8 cellular contexts compared by ENCODE assay signal in the genomic region with DNA sequence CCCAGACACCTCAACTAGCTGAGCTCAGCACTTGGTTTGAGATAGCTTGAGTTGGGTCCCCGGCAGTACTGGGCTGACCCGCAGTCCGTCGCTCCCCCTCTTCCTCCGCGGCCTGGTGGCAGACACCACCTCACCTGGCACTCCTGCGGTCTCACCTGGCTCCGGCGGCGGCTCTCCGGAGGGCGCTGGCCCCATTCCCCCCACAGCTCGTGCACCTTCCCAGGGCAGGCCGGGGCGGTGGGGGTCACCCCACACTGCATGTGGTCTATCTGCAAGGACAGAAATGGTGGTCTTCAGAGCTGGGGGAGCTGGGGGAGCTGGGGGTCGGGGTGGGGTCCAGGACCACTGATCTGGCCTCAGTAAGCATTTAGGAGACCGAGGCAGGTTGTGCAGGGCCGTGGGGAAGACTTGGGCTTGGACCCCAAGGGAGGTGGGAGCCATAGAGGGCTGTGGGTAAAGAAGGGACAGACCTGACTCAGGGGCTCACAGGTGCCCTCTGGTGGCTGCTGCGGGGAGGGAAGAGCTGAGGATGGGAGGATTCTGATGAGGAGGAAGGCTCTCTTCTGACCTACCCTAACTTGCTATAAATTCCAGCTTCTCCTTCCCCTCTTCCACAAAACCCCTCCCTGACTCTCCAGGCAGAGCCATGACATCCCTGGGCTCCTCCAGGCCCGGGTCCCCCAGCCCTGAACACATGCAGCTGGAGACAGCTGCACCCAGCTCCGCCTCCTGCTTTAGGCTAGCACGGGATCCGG. TPM values are rescaled to one million over a fixed set of nuclear protein-coding genes. Genes with fewer than 3 reads are reported as not detected.
A peak's percentile ranks its signal among the peaks of the same experiment; 100 is the strongest.
DNase-seq lines count a peak whose midpoint lies in the region; ATAC-seq and TF ChIP-seq lines count a peak whose summit lies in the region.

No MANE protein-coding gene starts in this region.

- POLR2A ChIA-PET in Panc1 (lab: Charles Lee), result no interaction called here

- H3K4me1 ChIP-seq in Panc1 (ENCODE audit: control insufficient read depth, insufficient read depth, low read length) (no peaks in the 10 kb centered on the region), gastrocnemius medialis (no peaks in the 10 kb centered on the region)

- no peak for TF ChIP-seq POLR2A in gastrocnemius medialis (IDR thresholded peaks at IDR 0.05)

- intact Hi-C loops in Right ventricle myocardium inferior (cut with DNase I), result no loop called here
- intact Hi-C loops in cardiac septum (cut with DNase I), result loop anchor here (5.0 kb wide), 1 partner anchor 258 kb away; no protein-coding TSS in a partner anchor
- intact Hi-C loops in Panc1 (cut with micrococcal nuclease; ENCODE audit: unreplicated experiment), result no loop called here
- intact Hi-C loops in gastrocnemius medialis (cut with DNase I; ENCODE audit: low total_unique reads), result no loop called here

- DNase-seq in Right ventricle myocardium inferior (ENCODE audit: missing footprints) (no peak), cardiac septum (ENCODE audit: low spot score) (no peak), Panc1 (ENCODE audit: low read depth, low spot score) (peak; percentile 33), activated T-helper 1 cell treated with Interleukin-2 at 50 U/mL for 16 hours (ENCODE audit: low read depth) (peak; percentile 29), germinal center (ENCODE audit: low spot score) (peak; percentile 65), gastrocnemius medialis (peak in 1 of 2 donors; percentile 50)

- in situ Hi-C loops in Panc1 (cut with HindIII; ENCODE audit: low pct_unique_long_range_greater_than_20kb, low sequenced_read_pairs) (no loop called here), gastrocnemius medialis (cut with MboI; ENCODE audit: low sequenced_read_pairs in 4 of 4) (no loop called here)

- TF ChIP-seq CTCF in Panc1 (IDR thresholded peaks at IDR 0.05) (peak; percentile 89), gastrocnemius medialis (IDR thresholded peaks at IDR 0.05 in 4 of 5, conservative IDR thresholded peaks at IDR 0.05 in 1 of 5) (peak; percentile 35 to 80 (median 70))

- CTCF ChIA-PET in Panc1 (lab: Charles Lee), result interaction anchor here (0.5 to 1.0 kb wide), 8 partner anchors 8 to 801 kb away, joined by 3 to 11 read pairs (median 4); a partner anchor contains a TSS

- H3K36me3 ChIP-seq in Panc1 (ENCODE audit: control insufficient read depth, insufficient read depth, low read length) (no peaks in the 10 kb centered on the region), gastrocnemius medialis (no peaks in the 10 kb centered on the region)

- no peak overlapping the region for H3K27ac ChIP-seq in Panc1 (ENCODE audit: low read length)
- peak overlapping the region in 2 of 4 donors; percentile 22 to 33 for H3K27ac ChIP-seq in gastrocnemius medialis

- ATAC-seq in Right ventricle myocardium inferior, result peak; percentile 37
- ATAC-seq in Panc1, result peak; percentile 80
- ATAC-seq in gastrocnemius medialis, result peak in 1 of 2 donors; percentile 36
- no peak for ATAC-seq in GM18867 (IDR thresholded peaks at IDR 0.05; ENCODE audit: unreplicated experiment)
- no peak for ATAC-seq in HG02870 (IDR thresholded peaks at IDR 0.05; ENCODE audit: unreplicated experiment)

- H3K27me3 ChIP-seq in Panc1 (ENCODE audit: control insufficient read depth, insufficient read depth, low read length), result no peaks in the 10 kb centered on the region
- no peaks in the 10 kb centered on the region for H3K27me3 ChIP-seq in gastrocnemius medialis

- H3K4me3 ChIP-seq in Panc1 (ENCODE audit: low read depth in 2 of 2, low read length in 2 of 2) (no peak overlapping the region), gastrocnemius medialis (no peak overlapping the region)

- no peaks in the 10 kb centered on the region for H3K9me3 ChIP-seq in Panc1 (ENCODE audit: control insufficient read depth, insufficient read depth, low read depth, low read length)
- no peaks in the 10 kb centered on the region for H3K9me3 ChIP-seq in gastrocnemius medialis

- no TSS peak for BruUV-seq in Panc1 (replicated peaks; lab: Mats Ljungman, UMichigan)

RNA-seq across cellular contexts. Expression of a gene that starts 6.7 kb away (rescaled TPM):
- total RNA-seq in Right ventricle myocardium inferior (241 TPM), cardiac septum (89.8 TPM), Panc1 (2021; ENCODE audit: unreplicated experiment) (10.2 TPM), gastrocnemius medialis (100 to 1,000 TPM in 3 of 4 donors, 10 to 100 TPM in 1; 79.6 to 282 (median 152) TPM)
- 19.9 TPM for polyA plus RNA-seq in Panc1 (2012; ENCODE audit: insufficient read length)

RNA-seq across cellular contexts. Expression of a gene that starts 10.0 kb away (rescaled TPM):
- total RNA-seq in Right ventricle myocardium inferior (50.4 TPM), cardiac septum (25.1 TPM), Panc1 (2021; ENCODE audit: unreplicated experiment) (0.64 TPM), gastrocnemius medialis (100 to 1,000 TPM in 1 of 4 donors, 10 to 100 TPM in 3; 23.5 to 127 (median 52.9) TPM)
- 0.84 TPM for polyA plus RNA-seq in Panc1 (2012; ENCODE audit: insufficient read length)

RNA-seq across cellular contexts. Expression of a gene that starts 14.9 kb away (rescaled TPM):
- total RNA-seq in Right ventricle myocardium inferior (0.73 TPM), cardiac septum (0.43 TPM), Panc1 (2021; ENCODE audit: unreplicated experiment) (0.08 TPM), gastrocnemius medialis (1 to 10 TPM in 1 of 4 donors, under 1 TPM in 2, not detected in 1; 0.15 to 2.7 (median 0.98) TPM)
- polyA plus RNA-seq in Panc1 (2012; ENCODE audit: insufficient read length), result 0.11 TPM

RNA-seq across cellular contexts. Expression of a gene that starts 34.5 kb away (rescaled TPM):
- total RNA-seq in Right ventricle myocardium inferior (16.7 TPM), cardiac septum (7.2 TPM), Panc1 (2021; ENCODE audit: unreplicated experiment) (5.7 TPM), gastrocnemius medialis (1 to 10 TPM; 1.4 to 3.3 (median 2.6) TPM)
- 9.5 TPM for polyA plus RNA-seq in Panc1 (2012; ENCODE audit: insufficient read length)

RNA-seq across cellular contexts. Expression of a gene that starts 52.9 kb away (rescaled TPM):
- total RNA-seq in Right ventricle myocardium inferior, result 28.2 TPM
- total RNA-seq in cardiac septum, result 28.4 TPM
- total RNA-seq in Panc1 (2021; ENCODE audit: unreplicated experiment), result 56.9 TPM
- polyA plus RNA-seq in Panc1 (2012; ENCODE audit: insufficient read length), result 112 TPM
- total RNA-seq in gastrocnemius medialis, result 10 to 100 TPM; 46.5 to 83.2 (median 56.1) TPM

Comparison
In these comparisons a context has a peak if more than half of its experiments do, and no peak if none do; other contexts are left out.
1. ATAC-seq: peak in Right ventricle myocardium inferior (single experiment) and Panc1 (single experiment); none in GM18867 (single experiment) and HG02870 (single experiment).
2. DNase-seq: peak in Panc1 (single experiment), activated T-helper 1 cell treated with Interleukin-2 at 50 U/mL for 16 hours (single experiment) and germinal center (single experiment); none in Right ventricle myocardium inferior (single experiment) and cardiac septum (single experiment).
3. RNA of a gene that starts 10.0 kb away (total RNA-seq): 23.5 to 127 TPM in gastrocnemius medialis, 50.4 TPM in Right ventricle myocardium inferior (single experiment) and 25.1 TPM in cardiac septum (single experiment); 0.64 TPM in Panc1 (single experiment); every median in the first group is over 10 times any median in the second.